In genomic region chr2:196046123-196046917, GRCh38 we compare ENCODE assay signal across 14 cellular contexts. TPM values are rescaled to one million over a fixed set of nuclear protein-coding genes. Genes with fewer than 3 reads are reported as not detected.
DNase-seq lines count a peak whose midpoint lies in the region; ATAC-seq and TF ChIP-seq lines count a peak whose summit lies in the region.
"Had no signal": no experiment of that assay in that cellular context is flagged by ENCODE, and none has a peak within 500 bp of the region (broad histone marks: within the 10 kb centered on the region; RNA-seq: fewer than 3 reads in every experiment).

No MANE protein-coding gene starts in this region.

- no peak for DNase-seq in activated CD8-positive, alpha-beta memory T cell treated with anti-CD3 and anti-CD28 coated beads, Interleukin-2, amount 10 ng/mL, durations not matched to agents 7 days and 5 days
- DNase-seq in activated CD8-positive, alpha-beta memory T cell treated with anti-CD3 and anti-CD28 coated beads, Interleukin-2, amount 50 U/mL, for 48 hours, result no peak
- DNase-seq in RPMI7951 (ENCODE audit: low read depth) (peak; percentile 86), foreskin melanocyte (no peak), nephron progenitor cell (no peak), DMS 273 treated with DMSO at 0.1 percent for 48 hours (lab: John Stamatoyannopoulos, UW) (no peak)
- no peak for DNase-seq in stimulated activated naive CD8-positive, alpha-beta T cell treated with anti-CD3 and anti-CD28 coated beads, Interleukin-15, Interleukin-2, amounts not matched to agents 100 U/mL and 50 U/mL, for 24 hours
- DNase-seq: activated naive CD4-positive, alpha-beta T cell treated with anti-CD3 and anti-CD28 coated beads, Interleukin-2, amount 10 ng/mL, durations not matched to agents 7 days and 5 days; effector CD8-positive, alpha-beta T cell; GF-D8; NCI-H2107; SHP77 had no signal

- no peaks in the 10 kb centered on the region for H3K36me3 Mint-ChIP-seq in activated CD8-positive, alpha-beta memory T cell treated with anti-CD3 and anti-CD28 coated beads, Interleukin-2, amount 10 ng/mL, durations not matched to agents 7 days and 5 days
- no peaks in the 10 kb centered on the region for H3K36me3 Mint-ChIP-seq in nephron progenitor cell (ENCODE audit: low read depth)
- H3K36me3 Mint-ChIP-seq: activated naive CD4-positive, alpha-beta T cell treated with anti-CD3 and anti-CD28 coated beads, Interleukin-2, amount 10 ng/mL, durations not matched to agents 7 days and 5 days had no signal

- ATAC-seq in activated CD8-positive, alpha-beta memory T cell treated with anti-CD3 and anti-CD28 coated beads, Interleukin-2, amount 10 ng/mL, durations not matched to agents 7 days and 5 days, result peak; percentile 42
- peak; percentile 70 for ATAC-seq in HG02943 (IDR thresholded peaks at IDR 0.05; ENCODE audit: low read depth, unreplicated experiment)
- peak; percentile 14 for ATAC-seq in stimulated activated naive CD8-positive, alpha-beta T cell treated with anti-CD3 and anti-CD28 coated beads, Interleukin-15, Interleukin-2, amounts not matched to agents 100 U/mL and 50 U/mL, for 24 hours
- ATAC-seq: A549 had no signal

- H3K4me1 Mint-ChIP-seq in activated CD8-positive, alpha-beta memory T cell treated with anti-CD3 and anti-CD28 coated beads, Interleukin-2, amount 10 ng/mL, durations not matched to agents 7 days and 5 days, result peaks cover 11% of the 10 kb centered on the region
- H3K4me1 Mint-ChIP-seq in nephron progenitor cell, result peaks cover 8% of the 10 kb centered on the region
- H3K4me1 Mint-ChIP-seq: activated naive CD4-positive, alpha-beta T cell treated with anti-CD3 and anti-CD28 coated beads, Interleukin-2, amount 10 ng/mL, durations not matched to agents 7 days and 5 days had no signal

- H3K9me3 Mint-ChIP-seq in activated CD8-positive, alpha-beta memory T cell treated with anti-CD3 and anti-CD28 coated beads, Interleukin-2, amount 10 ng/mL, durations not matched to agents 7 days and 5 days (ENCODE audit: low read depth), result no peaks in the 10 kb centered on the region
- peaks cover 1% of the 10 kb centered on the region for H3K9me3 Mint-ChIP-seq in nephron progenitor cell
- H3K9me3 Mint-ChIP-seq: activated naive CD4-positive, alpha-beta T cell treated with anti-CD3 and anti-CD28 coated beads, Interleukin-2, amount 10 ng/mL, durations not matched to agents 7 days and 5 days had no signal

- CTCF ChIA-PET in activated CD8-positive, alpha-beta memory T cell treated with anti-CD3 and anti-CD28 coated beads, Interleukin-2, amount 10 ng/mL, durations not matched to agents 7 days and 5 days (lab: Charles Lee), result interaction anchor here (0.6 kb wide), 1 partner anchor 127 kb away, joined by 3 read pairs; no protein-coding TSS in a partner anchor

- no peak overlapping the region for H3K27ac Mint-ChIP-seq in activated CD8-positive, alpha-beta memory T cell treated with anti-CD3 and anti-CD28 coated beads, Interleukin-2, amount 10 ng/mL, durations not matched to agents 7 days and 5 days
- H3K27ac Mint-ChIP-seq in nephron progenitor cell, result no peak overlapping the region
- H3K27ac Mint-ChIP-seq: activated naive CD4-positive, alpha-beta T cell treated with anti-CD3 and anti-CD28 coated beads, Interleukin-2, amount 10 ng/mL, durations not matched to agents 7 days and 5 days had no signal

- no peak overlapping the region for H3K4me3 Mint-ChIP-seq in activated CD8-positive, alpha-beta memory T cell treated with anti-CD3 and anti-CD28 coated beads, Interleukin-2, amount 10 ng/mL, durations not matched to agents 7 days and 5 days
- no peak overlapping the region for H3K4me3 Mint-ChIP-seq in nephron progenitor cell
- H3K4me3 Mint-ChIP-seq: activated naive CD4-positive, alpha-beta T cell treated with anti-CD3 and anti-CD28 coated beads, Interleukin-2, amount 10 ng/mL, durations not matched to agents 7 days and 5 days had no signal

- peaks cover 21% of the 10 kb centered on the region for H3K27me3 Mint-ChIP-seq in activated CD8-positive, alpha-beta memory T cell treated with anti-CD3 and anti-CD28 coated beads, Interleukin-2, amount 10 ng/mL, durations not matched to agents 7 days and 5 days
- H3K27me3 Mint-ChIP-seq in nephron progenitor cell (ENCODE audit: low read depth, poor library complexity), result no peaks in the 10 kb centered on the region

- TF ChIP-seq CTCF in nephron progenitor cell (IDR thresholded peaks at IDR 0.05), result no peak

RNA-seq across cellular contexts. Expression of gene DNAH7, which starts 22.3 kb away (rescaled TPM):
- under 1 TPM in 1 of 2 experiments, not detected in 1; 0.20 TPM for total RNA-seq in activated CD8-positive, alpha-beta memory T cell treated with anti-CD3 and anti-CD28 coated beads, Interleukin-2, amount 10 ng/mL, durations not matched to agents 7 days and 5 days
- 0.78 and 1.3 TPM in 2 replicates for total RNA-seq in RPMI7951 (2014; rRNA removed; shearing (Covaris generic))

Comparison
In these comparisons a context has a peak if more than half of its experiments do, and no peak if none do; other contexts are left out.
1. ATAC-seq: peak in every context shown above with its lines; median percentile 70 in HG02943; 42 in activated CD8-positive, alpha-beta memory T cell treated with anti-CD3 and anti-CD28 coated beads, Interleukin-2, amount 10 ng/mL, durations not matched to agents 7 days and 5 days; 14 in stimulated activated naive CD8-positive, alpha-beta T cell treated with anti-CD3 and anti-CD28 coated beads, Interleukin-15, Interleukin-2, amounts not matched to agents 100 U/mL and 50 U/mL, for 24 hours.